Comparison of ENCODE assay signal across 8 cellular contexts in the genomic region with DNA sequence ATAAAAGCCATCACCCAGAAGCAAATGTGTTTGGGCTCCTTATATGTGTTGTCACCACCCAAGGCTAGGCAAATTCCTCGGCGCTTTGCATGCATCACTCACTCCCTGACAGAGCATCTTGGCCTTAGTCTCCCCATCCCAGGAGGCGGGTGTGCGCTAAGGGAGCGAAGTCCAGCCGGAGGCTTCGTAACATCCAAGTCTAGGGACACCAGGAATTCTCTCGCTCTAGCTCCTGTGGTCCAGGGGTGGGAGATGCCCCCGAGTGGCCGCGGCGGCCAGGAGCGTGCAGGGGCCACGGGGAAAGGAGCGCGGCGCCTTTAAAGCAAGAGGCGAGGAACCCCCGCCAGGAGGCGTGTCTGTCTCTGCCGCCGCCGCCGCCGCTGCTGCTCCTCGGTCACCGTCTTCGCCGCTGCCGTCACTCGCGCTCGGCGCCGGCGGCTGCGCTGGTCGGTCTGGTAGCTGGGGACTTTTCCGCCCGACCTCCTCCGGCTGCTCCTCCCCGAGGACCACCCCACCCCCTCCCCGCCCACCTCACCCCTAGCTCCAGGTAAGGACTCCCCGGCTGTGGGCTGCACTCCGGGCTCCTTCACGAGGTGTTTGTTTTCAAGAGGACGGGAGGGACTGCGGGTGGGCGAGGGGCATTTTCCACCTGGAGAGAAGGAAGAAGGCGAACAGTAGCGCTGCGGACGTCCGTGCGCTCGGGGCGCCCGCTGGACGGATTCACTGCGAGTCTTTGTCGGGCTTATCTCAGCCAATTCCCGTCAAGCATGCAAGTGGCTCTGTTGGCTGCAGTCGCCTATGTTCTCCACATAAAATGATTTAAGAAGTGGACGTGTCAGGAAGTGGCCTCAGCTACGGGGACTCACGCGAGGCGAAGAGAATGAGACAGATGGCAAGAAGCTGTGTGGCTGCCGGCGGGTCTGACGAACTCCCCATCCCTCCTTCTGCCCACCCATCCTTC. TPM values are rescaled to one million over a fixed set of nuclear protein-coding genes. Genes with fewer than 3 reads are reported as not detected.
DNase-seq lines count a peak whose midpoint lies in the region; ATAC-seq, FAIRE-seq and TF ChIP-seq lines count a peak whose summit lies in the region.

Gene GRIK2, plus strand, starts transcription at position 418 of the 961 bp plus-strand sequence.

- TF ChIP-seq CTCF in fibroblast of villous mesenchyme (IDR thresholded peaks at IDR 0.05; ENCODE audit: insufficient read depth, low read depth, low read length), result peak; percentile 41
- peak in 1 of 4 donors; percentile 21 for TF ChIP-seq CTCF in pancreas (IDR thresholded peaks at IDR 0.05)

- peak within 1 kb of the TSS; percentile 56 for H3K4me3 ChIP-seq in fibroblast of villous mesenchyme (ENCODE audit: low read depth, low read length)
- H3K4me3 ChIP-seq in pancreas, result peak within 1 kb of the TSS; percentile 22 to 52 (median 32)

- no peaks in the 10 kb centered on the region for H3K9me3 ChIP-seq in pancreas

- H3K27ac ChIP-seq in pancreas, result no peak within 1 kb of the TSS

- DNase-seq in AG08395 (ENCODE audit: low spot score) (peak; percentile 73), LoVo (ENCODE audit: low spot score) (peak; percentile 2), SKM-1 (lab: John Stamatoyannopoulos, UW; ENCODE audit: unreplicated experiment) (peak; percentile 9), fibroblast of villous mesenchyme (ENCODE audit: low read depth) (peak; percentile 28), pancreas (peak; percentile 38 to 85 (median 50))

- no peak for FAIRE-seq in pancreas (lab: Jason Lieb, UNC)

- WGBS in pancreas, 2 donors, result 1% methylated on average over 49 to 71 of the region's 71 CpGs

- H3K36me3 ChIP-seq in pancreas, result no peaks in the 10 kb centered on the region

- intact Hi-C loops in pancreas (cut with DNase I), result no loop called here

- H3K4me1 ChIP-seq in pancreas, result no peaks in the 10 kb centered on the region

- ATAC-seq in GM19397 (IDR thresholded peaks at IDR 0.05; ENCODE audit: unreplicated experiment), result peak; percentile 71
- peak; percentile 88 to 96 (median 92) for ATAC-seq in pancreas
- no peak for ATAC-seq in GM18873 (IDR thresholded peaks at IDR 0.05; ENCODE audit: low FRiP score, unreplicated experiment)
- no peak for ATAC-seq in GM19328 (IDR thresholded peaks at IDR 0.05; ENCODE audit: unreplicated experiment)

- peaks cover 0 to 4% (median 1%) of the 10 kb centered on the region in 4 donors for H3K27me3 ChIP-seq in pancreas

RNA-seq across cellular contexts. Expression of gene GRIK2, which starts in this region (rescaled TPM):
- total RNA-seq in fibroblast of villous mesenchyme (15.1 and 20.6 TPM in 2 replicates), pancreas (1 to 10 TPM in 5 of 6 donors, under 1 TPM in 1; 0.79 to 3.4 (median 2.4) TPM)
- polyA plus RNA-seq in pancreas, result 1 to 10 TPM in 1 of 2 donors, under 1 TPM in 1; 0.61 to 3.5 TPM

Comparison
In these comparisons a context has a peak if more than half of its experiments do, and no peak if none do; other contexts are left out.
1. DNase-seq: peak in every context shown above with its lines; median percentile 73 in AG08395; 50 in pancreas; 28 in fibroblast of villous mesenchyme; 9 in SKM-1; 2 in LoVo.
2. ATAC-seq: peak in GM19397 (single experiment) and pancreas (4 of 4); none in GM18873 (single experiment) and GM19328 (single experiment).